32 cellular contexts compared by ENCODE assay signal in genomic region chr2:44055229-44055628, GRCh38.
"Had no signal": no experiment of that assay in that cellular context is flagged by ENCODE, and none has a peak within 500 bp of the region (broad histone marks: within the 10 kb centered on the region; RNA-seq: fewer than 3 reads in every experiment).

No MANE protein-coding gene starts in this region.

- H3K4me1 Mint-ChIP-seq: activated CD4-positive, alpha-beta T cell treated with anti-CD3 and anti-CD28 coated beads, Interleukin-2, amount 10 ng/mL, durations not matched to agents 24 days and 14 days; activated naive CD4-positive, alpha-beta T cell treated with anti-CD3 and anti-CD28 coated beads, Interleukin-2, amount 10 ng/mL, durations not matched to agents 7 days and 5 days; activated naive CD8-positive, alpha-beta T cell treated with anti-CD3 and anti-CD28 coated beads, Interleukin-2, amount 10 ng/mL, durations not matched to agents 7 days and 5 days; immature natural killer cell; mesothelial cell of epicardium; naive B cell; stimulated activated naive B cell treated with anti-CD40 and anti-IgM and Interleukin-4, amounts not matched to agents 10 μg/mL and 1 μg/mL and 100 μg/mL, for 72 hours had no signal

- H3K36me3 Mint-ChIP-seq: activated CD4-positive, alpha-beta memory T cell treated with anti-CD3 and anti-CD28 coated beads for 36 hours; activated naive CD4-positive, alpha-beta T cell treated with anti-CD3 and anti-CD28 coated beads, Interleukin-2, amount 10 ng/mL, durations not matched to agents 7 days and 5 days; activated naive CD8-positive, alpha-beta T cell treated with anti-CD3 and anti-CD28 coated beads, Interleukin-2, amount 10 ng/mL, durations not matched to agents 7 days and 5 days; immature natural killer cell; mesothelial cell of epicardium; naive B cell; stimulated activated naive B cell treated with anti-CD40 and anti-IgM and Interleukin-4, amounts not matched to agents 10 μg/mL and 1 μg/mL and 100 μg/mL, for 72 hours had no signal

- H3K27ac ChIP-seq: brain microvascular endothelial cell, esophagus muscularis mucosa, foreskin keratinocyte, heart left ventricle, neutrophil, pancreas, psoas muscle, stomach, thyroid gland, upper lobe of left lung, vagina had no signal

- H3K9me3 Mint-ChIP-seq: activated CD4-positive, alpha-beta memory T cell treated with anti-CD3 and anti-CD28 coated beads for 36 hours; activated CD4-positive, alpha-beta T cell treated with anti-CD3 and anti-CD28 coated beads, Interleukin-2, amount 10 ng/mL, durations not matched to agents 24 days and 14 days; activated naive CD4-positive, alpha-beta T cell treated with anti-CD3 and anti-CD28 coated beads, Interleukin-2, amount 10 ng/mL, durations not matched to agents 7 days and 5 days; activated naive CD8-positive, alpha-beta T cell treated with anti-CD3 and anti-CD28 coated beads, Interleukin-2, amount 10 ng/mL, durations not matched to agents 7 days and 5 days; activated T-cell treated with anti-CD3 and anti-CD28 coated beads, Interleukin-2, amount 50 U/mL, for 24 hours; dendritic cell treated with granulocyte-macrophage colony-stimulating factor and Interleukin-4, amounts not matched to agents 40 ng/mL and 50 ng/mL, for 4 days; immature natural killer cell; naive B cell; stimulated activated naive B cell treated with anti-CD40 and anti-IgM and Interleukin-4, amounts not matched to agents 10 μg/mL and 1 μg/mL and 100 μg/mL, for 72 hours had no signal

- H3K4me2 ChIP-seq: smooth muscle cell had no signal

- H3K27ac Mint-ChIP-seq: activated CD4-positive, alpha-beta memory T cell treated with anti-CD3 and anti-CD28 coated beads for 36 hours; activated CD4-positive, alpha-beta T cell treated with anti-CD3 and anti-CD28 coated beads, Interleukin-2, amount 10 ng/mL, durations not matched to agents 24 days and 14 days; activated naive CD4-positive, alpha-beta T cell treated with anti-CD3 and anti-CD28 coated beads, Interleukin-2, amount 10 ng/mL, durations not matched to agents 7 days and 5 days; activated naive CD8-positive, alpha-beta T cell treated with anti-CD3 and anti-CD28 coated beads, Interleukin-2, amount 10 ng/mL, durations not matched to agents 7 days and 5 days; activated T-cell treated with anti-CD3 and anti-CD28 coated beads, Interleukin-2, amount 50 U/mL, for 24 hours; dendritic cell treated with granulocyte-macrophage colony-stimulating factor and Interleukin-4, amounts not matched to agents 40 ng/mL and 50 ng/mL, for 4 days; immature natural killer cell; mesothelial cell of epicardium; naive B cell; nephron progenitor cell; stimulated activated naive B cell treated with anti-CD40 and anti-IgM and Interleukin-4, amounts not matched to agents 10 μg/mL and 1 μg/mL and 100 μg/mL, for 72 hours had no signal

- H3K4me1 ChIP-seq: esophagus muscularis mucosa, foreskin keratinocyte, heart left ventricle, pancreas, stomach, upper lobe of left lung, vagina had no signal

- ATAC-seq: foreskin keratinocyte; heart left ventricle; left colon; pancreas; psoas muscle; stimulated activated naive B cell treated with anti-CD40 and anti-IgM and Interleukin-4, amounts not matched to agents 10 μg/mL and 1 μg/mL and 100 μg/mL, for 72 hours had no signal

- FAIRE-seq: astrocyte, kidney, pancreas had no signal

- H3K4me3 ChIP-seq: esophagus muscularis mucosa, heart left ventricle, pancreas, psoas muscle, smooth muscle cell, stomach, thyroid gland, upper lobe of left lung, vagina had no signal

- H3K27me3 ChIP-seq: brain microvascular endothelial cell, esophagus muscularis mucosa, heart left ventricle, neutrophil, pancreas, stomach, thyroid gland, upper lobe of left lung, vagina had no signal

- H3K9me3 ChIP-seq: esophagus muscularis mucosa, heart left ventricle, neutrophil, pancreas, psoas muscle, stomach, thyroid gland, upper lobe of left lung, vagina had no signal

- H3K4me3 Mint-ChIP-seq: activated CD4-positive, alpha-beta memory T cell treated with anti-CD3 and anti-CD28 coated beads for 36 hours; activated CD4-positive, alpha-beta T cell treated with anti-CD3 and anti-CD28 coated beads, Interleukin-2, amount 10 ng/mL, durations not matched to agents 24 days and 14 days; activated naive CD4-positive, alpha-beta T cell treated with anti-CD3 and anti-CD28 coated beads, Interleukin-2, amount 10 ng/mL, durations not matched to agents 7 days and 5 days; activated naive CD8-positive, alpha-beta T cell treated with anti-CD3 and anti-CD28 coated beads, Interleukin-2, amount 10 ng/mL, durations not matched to agents 7 days and 5 days; activated T-cell treated with anti-CD3 and anti-CD28 coated beads, Interleukin-2, amount 50 U/mL, for 24 hours; dendritic cell treated with granulocyte-macrophage colony-stimulating factor and Interleukin-4, amounts not matched to agents 40 ng/mL and 50 ng/mL, for 4 days; immature natural killer cell; mesothelial cell of epicardium; naive B cell; nephron progenitor cell; stimulated activated naive B cell treated with anti-CD40 and anti-IgM and Interleukin-4, amounts not matched to agents 10 μg/mL and 1 μg/mL and 100 μg/mL, for 72 hours had no signal

- H3K36me3 ChIP-seq: brain microvascular endothelial cell, esophagus muscularis mucosa, heart left ventricle, neutrophil, pancreas, stomach, thyroid gland, upper lobe of left lung, vagina had no signal

- DNase-seq: activated CD4-positive, alpha-beta memory T cell treated with anti-CD3 and anti-CD28 coated beads for 36 hours; activated CD4-positive, alpha-beta T cell treated with anti-CD3 and anti-CD28 coated beads, Interleukin-2, amount 10 ng/mL, durations not matched to agents 24 days and 14 days; activated CD4-positive, CD25-positive, alpha-beta regulatory T cell treated with anti-CD3 and anti-CD28 coated beads, Interleukin-2, amount 50 U/mL, for 72 hours; activated CD8-positive, alpha-beta memory T cell treated with anti-CD3 and anti-CD28 coated beads, Interleukin-2, amount 50 U/mL, for 48 hours; activated gamma-delta T cell; activated naive CD4-positive, alpha-beta T cell treated with anti-CD3 and anti-CD28 coated beads, Interleukin-2, amount 10 ng/mL, durations not matched to agents 7 days and 5 days; activated naive CD8-positive, alpha-beta T cell treated with anti-CD3 and anti-CD28 coated beads, Interleukin-2, amount 10 ng/mL, durations not matched to agents 7 days and 5 days; activated T-cell treated with anti-CD3 and anti-CD28 coated beads, Interleukin-2, amount 50 U/mL, for 24 hours; brain microvascular endothelial cell; foreskin keratinocyte; heart left ventricle; hypothalamus; immature natural killer cell; kidney; left colon; mammary epithelial cell; naive B cell; pancreas; psoas muscle; stimulated activated CD4-positive, alpha-beta T cell treated with anti-CD3 and anti-CD28 coated beads, Interleukin-1b, Interleukin-23, amount 100 ng/mL, for 48 hours; stimulated activated naive B cell treated with anti-CD40 and anti-IgM and Interleukin-4, amounts not matched to agents 10 μg/mL and 1 μg/mL and 100 μg/mL, for 72 hours; stomach; upper lobe of left lung had no signal

- H3K27me3 Mint-ChIP-seq: activated CD4-positive, alpha-beta memory T cell treated with anti-CD3 and anti-CD28 coated beads for 36 hours; activated CD4-positive, alpha-beta T cell treated with anti-CD3 and anti-CD28 coated beads, Interleukin-2, amount 10 ng/mL, durations not matched to agents 24 days and 14 days; activated naive CD8-positive, alpha-beta T cell treated with anti-CD3 and anti-CD28 coated beads, Interleukin-2, amount 10 ng/mL, durations not matched to agents 7 days and 5 days; activated T-cell treated with anti-CD3 and anti-CD28 coated beads, Interleukin-2, amount 50 U/mL, for 24 hours; dendritic cell treated with granulocyte-macrophage colony-stimulating factor and Interleukin-4, amounts not matched to agents 40 ng/mL and 50 ng/mL, for 4 days; stimulated activated naive B cell treated with anti-CD40 and anti-IgM and Interleukin-4, amounts not matched to agents 10 μg/mL and 1 μg/mL and 100 μg/mL, for 72 hours had no signal
